13 cellular contexts compared by ENCODE assay signal in genomic region chr1:76267631-76268030, GRCh38.
DNase-seq lines count a peak whose midpoint lies in the region; ATAC-seq and TF ChIP-seq lines count a peak whose summit lies in the region.
"Had no signal": no experiment of that assay in that cellular context is flagged by ENCODE, and none has a peak within 500 bp of the region (broad histone marks: within the 10 kb centered on the region; RNA-seq: fewer than 3 reads in every experiment).

No MANE protein-coding gene starts in this region.

- DNase-seq in activated CD4-positive, alpha-beta T cell treated with anti-CD3 and anti-CD28 coated beads for 36 hours = no peak
- DNase-seq in activated CD4-positive, alpha-beta T cell treated with anti-CD3 and anti-CD28 coated beads, Interleukin-2, amount 50 U/mL, for 1 hour = no peak
- DNase-seq in activated T-helper 2 cell treated with anti-CD3 and anti-CD28 coated beads, Interferon-gamma antibody, Interleukin-2, Interleukin-4, amounts not matched to agents 10 μg/mL and 5 μg/mL and 100 μg/mL, durations not matched to agents 14 hours and 24 hours and 36 hours (ENCODE audit: low spot score) = no peak
- DNase-seq in NCI-H146 (lab: John Stamatoyannopoulos, UW) = no peak
- no peak for DNase-seq in NCI-H2107 (lab: John Stamatoyannopoulos, UW)
- no peak for DNase-seq in body of pancreas
- DNase-seq: tibial artery had no signal

- no peak overlapping the region for H3K9ac ChIP-seq in KMS-11
- no peak overlapping the region for H3K9ac ChIP-seq in parathyroid adenoma

- no peak overlapping the region for H2AFZ ChIP-seq in KMS-11 (ENCODE audit: low read depth)
- no peak overlapping the region for H2AFZ ChIP-seq in parathyroid adenoma

- H3K27me3 Mint-ChIP-seq in activated CD4-positive, alpha-beta T cell treated with anti-CD3 and anti-CD28 coated beads for 36 hours = no peaks in the 10 kb centered on the region
- peaks cover 7% of the 10 kb centered on the region for H3K27me3 Mint-ChIP-seq in activated T-helper 2 cell treated with anti-CD3 and anti-CD28 coated beads, Interferon-gamma antibody, Interleukin-2, Interleukin-4, amounts not matched to agents 10 μg/mL and 5 μg/mL and 100 μg/mL, durations not matched to agents 14 hours and 24 hours and 36 hours (ENCODE audit: low read depth)
- H3K27me3 Mint-ChIP-seq: dendritic cell treated with granulocyte-macrophage colony-stimulating factor and Interleukin-4, amounts not matched to agents 40 ng/mL and 50 ng/mL, for 4 days had no signal

- no peaks in the 10 kb centered on the region for H3K27me3 ChIP-seq in KMS-11 (ENCODE audit: insufficient read depth, low read depth)
- no peaks in the 10 kb centered on the region for H3K27me3 ChIP-seq in parathyroid adenoma (ENCODE audit: control insufficient read depth, insufficient read depth, low read length)
- no peaks in the 10 kb centered on the region for H3K27me3 ChIP-seq in body of pancreas
- H3K27me3 ChIP-seq: neutrophil, tibial artery had no signal

- H3K36me3 Mint-ChIP-seq in activated CD4-positive, alpha-beta T cell treated with anti-CD3 and anti-CD28 coated beads for 36 hours (ENCODE audit: low read depth) = no peaks in the 10 kb centered on the region
- H3K36me3 Mint-ChIP-seq in activated T-helper 2 cell treated with anti-CD3 and anti-CD28 coated beads, Interferon-gamma antibody, Interleukin-2, Interleukin-4, amounts not matched to agents 10 μg/mL and 5 μg/mL and 100 μg/mL, durations not matched to agents 14 hours and 24 hours and 36 hours (ENCODE audit: low read depth) = no peaks in the 10 kb centered on the region
- H3K36me3 Mint-ChIP-seq: immature natural killer cell had no signal

- intact Hi-C loops in activated CD4-positive, alpha-beta T cell treated with anti-CD3 and anti-CD28 coated beads for 36 hours (cut with DNase I, micrococcal nuclease) = loop anchor here (1.0 to 10.0 kb wide), 2 partner anchors 9 to 113 kb away; no protein-coding TSS in a partner anchor
- intact Hi-C loops in activated T-helper 2 cell treated with anti-CD3 and anti-CD28 coated beads, Interferon-gamma antibody, Interleukin-2, Interleukin-4, amounts not matched to agents 10 μg/mL and 5 μg/mL and 100 μg/mL, durations not matched to agents 14 hours and 24 hours and 36 hours (cut with micrococcal nuclease) = loop anchor here (1.0 to 10.0 kb wide), 4 partner anchors 11 to 243 kb away; no protein-coding TSS in a partner anchor
- intact Hi-C loops in body of pancreas (cut with DNase I) = no loop called here

- CTCF ChIA-PET in activated CD4-positive, alpha-beta T cell treated with anti-CD3 and anti-CD28 coated beads for 36 hours (lab: Charles Lee) = interaction anchor here (1.1 to 1.3 kb wide), 2 partner anchors 10 to 13 kb away, joined by 3 to 4 read pairs; no protein-coding TSS in a partner anchor

- no peaks in the 10 kb centered on the region for H3K9me3 ChIP-seq in parathyroid adenoma (ENCODE audit: control insufficient read depth, low read length)
- no peaks in the 10 kb centered on the region for H3K9me3 ChIP-seq in body of pancreas
- H3K9me3 ChIP-seq: neutrophil, tibial artery had no signal

- no peak for TF ChIP-seq CTCF in KMS-11 (conservative IDR thresholded peaks at IDR 0.05; ENCODE audit: low read depth, low read length)
- TF ChIP-seq CTCF in parathyroid adenoma (IDR thresholded peaks at IDR 0.05) = no peak
- TF ChIP-seq CTCF in body of pancreas (IDR thresholded peaks at IDR 0.05) = no peak

- H3K27ac ChIP-seq in KMS-11 (peak overlapping the region; percentile 20; the same call in 1 of the 2 replicates), parathyroid adenoma (peak overlapping the region; percentile 92), body of pancreas (no peak overlapping the region)
- H3K27ac ChIP-seq: neutrophil, tibial artery had no signal

- H3K79me2 ChIP-seq in KMS-11 (ENCODE audit: insufficient read depth, low read depth) = no peaks in the 10 kb centered on the region
- H3K79me2 ChIP-seq in parathyroid adenoma = no peaks in the 10 kb centered on the region

- H3K4me1 ChIP-seq in KMS-11 (ENCODE audit: low read depth, poor library complexity, severe bottlenecking) (peaks cover 44% of the 10 kb centered on the region), parathyroid adenoma (peaks cover 27% of the 10 kb centered on the region), body of pancreas (no peaks in the 10 kb centered on the region)
- H3K4me1 ChIP-seq: tibial artery had no signal

- peaks cover 50% of the 10 kb centered on the region for H3K4me1 Mint-ChIP-seq in activated CD4-positive, alpha-beta T cell treated with anti-CD3 and anti-CD28 coated beads for 36 hours
- H3K4me1 Mint-ChIP-seq in activated T-helper 2 cell treated with anti-CD3 and anti-CD28 coated beads, Interferon-gamma antibody, Interleukin-2, Interleukin-4, amounts not matched to agents 10 μg/mL and 5 μg/mL and 100 μg/mL, durations not matched to agents 14 hours and 24 hours and 36 hours (ENCODE audit: low read depth) = peaks cover 49% of the 10 kb centered on the region

- H3K4me2 ChIP-seq in KMS-11 (peak overlapping the region; percentile 36), parathyroid adenoma (ENCODE audit: low read length) (peak overlapping the region; percentile 69)

- peak overlapping the region; percentile 68 for H3K27ac Mint-ChIP-seq in activated CD4-positive, alpha-beta T cell treated with anti-CD3 and anti-CD28 coated beads for 36 hours
- peak overlapping the region; percentile 35 for H3K27ac Mint-ChIP-seq in activated T-helper 2 cell treated with anti-CD3 and anti-CD28 coated beads, Interferon-gamma antibody, Interleukin-2, Interleukin-4, amounts not matched to agents 10 μg/mL and 5 μg/mL and 100 μg/mL, durations not matched to agents 14 hours and 24 hours and 36 hours
- H3K27ac Mint-ChIP-seq: dendritic cell treated with granulocyte-macrophage colony-stimulating factor and Interleukin-4, amounts not matched to agents 40 ng/mL and 50 ng/mL, for 4 days; immature natural killer cell had no signal

- POLR2A ChIA-PET in activated CD4-positive, alpha-beta T cell treated with anti-CD3 and anti-CD28 coated beads for 36 hours (lab: Charles Lee) = no interaction called here

- no peak overlapping the region for H3K4me3 ChIP-seq in KMS-11 (IDR thresholded peaks at IDR 0.05; ENCODE audit: insufficient read depth, low read depth, low read length)
- H3K4me3 ChIP-seq in parathyroid adenoma (ENCODE audit: low read depth, low read length) = no peak overlapping the region
- no peak overlapping the region for H3K4me3 ChIP-seq in body of pancreas
- H3K4me3 ChIP-seq: tibial artery had no signal

- ATAC-seq in activated CD4-positive, alpha-beta T cell treated with anti-CD3 and anti-CD28 coated beads for 36 hours = peak; percentile 81
- no peak for ATAC-seq in body of pancreas
- ATAC-seq: Panc1 had no signal

- 73 to 77% methylated on average over 2 of the region's 2 CpGs for WGBS in body of pancreas, 2 donors

- H3K4me3 Mint-ChIP-seq in activated CD4-positive, alpha-beta T cell treated with anti-CD3 and anti-CD28 coated beads for 36 hours = no peak overlapping the region
- H3K4me3 Mint-ChIP-seq in activated T-helper 2 cell treated with anti-CD3 and anti-CD28 coated beads, Interferon-gamma antibody, Interleukin-2, Interleukin-4, amounts not matched to agents 10 μg/mL and 5 μg/mL and 100 μg/mL, durations not matched to agents 14 hours and 24 hours and 36 hours (ENCODE audit: low read depth) = no peak overlapping the region
- H3K4me3 Mint-ChIP-seq: dendritic cell treated with granulocyte-macrophage colony-stimulating factor and Interleukin-4, amounts not matched to agents 40 ng/mL and 50 ng/mL, for 4 days; immature natural killer cell had no signal

- H3K9me3 Mint-ChIP-seq in activated CD4-positive, alpha-beta T cell treated with anti-CD3 and anti-CD28 coated beads for 36 hours (ENCODE audit: low read depth) = no peaks in the 10 kb centered on the region
- H3K9me3 Mint-ChIP-seq in activated T-helper 2 cell treated with anti-CD3 and anti-CD28 coated beads, Interferon-gamma antibody, Interleukin-2, Interleukin-4, amounts not matched to agents 10 μg/mL and 5 μg/mL and 100 μg/mL, durations not matched to agents 14 hours and 24 hours and 36 hours = no peaks in the 10 kb centered on the region
- H3K9me3 Mint-ChIP-seq: dendritic cell treated with granulocyte-macrophage colony-stimulating factor and Interleukin-4, amounts not matched to agents 40 ng/mL and 50 ng/mL, for 4 days had no signal

- no peak for TF ChIP-seq POLR2A in body of pancreas (IDR thresholded peaks at IDR 0.05)

- no peaks in the 10 kb centered on the region for H3K36me3 ChIP-seq in KMS-11 (ENCODE audit: insufficient read depth)
- no peaks in the 10 kb centered on the region for H3K36me3 ChIP-seq in parathyroid adenoma (ENCODE audit: control insufficient read depth, insufficient read depth, low read length)
- no peaks in the 10 kb centered on the region for H3K36me3 ChIP-seq in body of pancreas (replicated peaks in 1 of 2; ENCODE audit: insufficient read depth in 1 of 2, low read depth in 2 of 2)
- H3K36me3 ChIP-seq: neutrophil, tibial artery had no signal

- H4K20me1 ChIP-seq in KMS-11 (ENCODE audit: insufficient read depth) = no peaks in the 10 kb centered on the region

Comparison
In these comparisons a context has a peak if more than half of its experiments do, and no peak if none do; other contexts are left out.
1. H3K27ac ChIP-seq: peak in KMS-11 (single experiment) and parathyroid adenoma (single experiment); none in body of pancreas (0 of 4).